9 cellular contexts compared by ENCODE assay signal in genomic region chr3:9786825-9787654, GRCh38. TPM values are rescaled to one million over a fixed set of nuclear protein-coding genes. Genes with fewer than 3 reads are reported as not detected.
DNase-seq lines count a peak whose midpoint lies in the region; ATAC-seq, FAIRE-seq and TF ChIP-seq lines count a peak whose summit lies in the region.
"Had no signal": no experiment of that assay in that cellular context is flagged by ENCODE, and none has a peak within 500 bp of the region (broad histone marks: within the 10 kb centered on the region; RNA-seq: fewer than 3 reads in every experiment).

No MANE protein-coding gene starts in this region.

- H3K4me2 ChIP-seq in GM12878 (ENCODE audit: control insufficient read depth, insufficient read depth), result no peak overlapping the region

- no peaks in the 10 kb centered on the region for H4K20me1 ChIP-seq in GM12878 (ENCODE audit: control insufficient read depth, insufficient read depth)

- FAIRE-seq in GM12878 (lab: Jason Lieb, UNC), result no peak

- no peak for TF ChIP-seq RAD21 in GM12878 (IDR thresholded peaks at IDR 0.05; ENCODE audit: insufficient read depth, low read depth, low read length)

- H3K9me3 Mint-ChIP-seq in neural crest cell, result no peaks in the 10 kb centered on the region

- no TSS peak for BruUV-seq in GM12878 (replicated peaks; lab: Mats Ljungman, UMichigan)

- no peak for TF ChIP-seq EP300 in GM12878 (IDR thresholded peaks at IDR 0.05; ENCODE audit: borderline replicate concordance in 1 of 2, control insufficient read depth in 1 of 2, low read depth in 2 of 2, low read length in 2 of 2)

- H3K4me3 ChIP-seq in LNCaP clone FGC (ENCODE audit: low read depth, low read length), result no peak overlapping the region
- H3K4me3 ChIP-seq in GM12878, result no peak overlapping the region

- intact Hi-C loops in GM12878 (cut with micrococcal nuclease; ENCODE audit: unreplicated experiment), result no loop called here

- peak overlapping the region; percentile 27 for H3K4me3 Mint-ChIP-seq in neural crest cell

- H2AFZ ChIP-seq in GM12878 (ENCODE audit: control insufficient read depth, low read depth, low read length), result no peak overlapping the region

- TF ChIP-seq CTCF in LNCaP clone FGC (IDR thresholded peaks at IDR 0.05; ENCODE audit: control insufficient read depth, extremely low read depth, insufficient read depth) (0 out of 2 replicates have a peak, but pooled peaks have one; percentile 20), GM12878 (IDR thresholded peaks at IDR 0.05 in 2 of 3, conservative IDR thresholded peaks at IDR 0.05 in 1 of 3; ENCODE audit: control insufficient read depth in 2 of 3, extremely low read depth in 1 of 3, insufficient read depth in 1 of 3, low read depth in 3 of 3, low read length in 3 of 3) (peak; percentile 9 to 65 (median 58)), neural crest cell (conservative IDR thresholded peaks at IDR 0.05) (peak; percentile 59)

- POLR2A ChIA-PET in GM12878 (lab: Charles Lee), result interaction anchor here (1.5 kb wide), 1 partner anchor 87 kb away, joined by 3 read pairs; no protein-coding TSS in a partner anchor

- CTCF ChIA-PET in GM12878 (lab: Yijun Ruan, JAX), result interaction anchor here (0.5 to 1.4 kb wide), 6 partner anchors 9 to 146 kb away, joined by 3 to 7 read pairs (median 4); partner anchors contain the start of gene CRELD1

- no peak for TF ChIP-seq POLR2A in GM12878 (IDR thresholded peaks at IDR 0.05; ENCODE audit: low read depth, low read length)

- H3K36me3 ChIP-seq in GM12878 (ENCODE audit: control insufficient read depth in 2 of 2, insufficient read depth in 2 of 2, low read length in 1 of 2), result peaks cover 8 to 16% of the 10 kb centered on the region in 2 experiments; a peak in 3 of 4 replicates

- no peaks in the 10 kb centered on the region for H3K27me3 ChIP-seq in GM12878 (replicated peaks in 1 of 2; ENCODE audit: control insufficient read depth in 2 of 2, insufficient read depth in 2 of 2, low read length in 1 of 2)

- peaks cover 17% of the 10 kb centered on the region for H3K79me2 ChIP-seq in GM12878 (ENCODE audit: control insufficient read depth, insufficient read depth, low read length)

- RAD21 ChIA-PET in GM12878 (lab: Charles Lee; ENCODE audit: unreplicated experiment), result no interaction called here

- H3K27ac Mint-ChIP-seq in neural crest cell (ENCODE audit: unreplicated experiment), result no peak overlapping the region

- H3K27me3 Mint-ChIP-seq in neural crest cell (ENCODE audit: low read depth), result no peaks in the 10 kb centered on the region

- no peak for DNase-seq in activated CD4-positive, CD25-positive, alpha-beta regulatory T cell (lab: John Stamatoyannopoulos, UW)
- no peak for DNase-seq in LNCaP clone FGC (ENCODE audit: low read depth)
- no peak for DNase-seq in GM12878 (ENCODE audit: low read depth, low spot score)
- no peak for DNase-seq in neural crest cell (ENCODE audit: low read depth, low spot score)
- no peak for DNase-seq in middle frontal gyrus (ENCODE audit: extremely low spot score, low spot score)
- no peak for DNase-seq in NCI-H1436 (lab: John Stamatoyannopoulos, UW)
- DNase-seq: retina had no signal

- SMC1A ChIA-PET in GM12878 (lab: Charles Lee; ENCODE audit: uncharacterized antibody, unreplicated experiment), result interaction anchor here (0.7 kb wide), 1 partner anchor 144 kb away, joined by 3 read pairs; no protein-coding TSS in a partner anchor

- WGBS in GM12878 (ENCODE audit: insufficient coverage, insufficient replicate concordance, low lambda C conversion rate, missing lambda C conversion rate), result 88% methylated on average over 12 of the region's 12 CpGs

- in situ Hi-C loops in GM12878 (cut with MboI), result no loop called here

- H3K27ac ChIP-seq in GM12878 (ENCODE audit: control insufficient read depth, insufficient read depth), result no peak overlapping the region

- H3K4me1 Mint-ChIP-seq in neural crest cell, result peaks cover 6% of the 10 kb centered on the region

- H3K9me3 ChIP-seq in GM12878 (replicated peaks; ENCODE audit: control insufficient read depth, insufficient read depth, low read length), result no peaks in the 10 kb centered on the region

- peak; percentile 1 for ATAC-seq in activated CD4-positive, CD25-positive, alpha-beta regulatory T cell treated with anti-CD3 and anti-CD28 coated beads, Interleukin-2, amount 50 U/mL, for 24 hours
- ATAC-seq in GM12878 (peak; percentile 41; the same call in 1 of the 3 replicates), HG03097 (IDR thresholded peaks at IDR 0.05; ENCODE audit: low FRiP score, unreplicated experiment) (no peak)

- peaks cover 7% of the 10 kb centered on the region for H3K4me1 ChIP-seq in GM12878 (ENCODE audit: control insufficient read depth, insufficient read depth, low read length)

- no peak overlapping the region for H3K9ac ChIP-seq in GM12878 (ENCODE audit: control insufficient read depth, insufficient read depth, low read length)

- peaks cover 22% of the 10 kb centered on the region for H3K36me3 Mint-ChIP-seq in neural crest cell (ENCODE audit: low read depth)

RNA-seq across cellular contexts. Expression of gene TADA3, which starts 5.2 kb away (rescaled TPM):
- total RNA-seq in GM12878 (2013; cell fraction: nucleolus; rRNA removed), result 15.3 and 16.4 TPM in 2 replicates
- 61.6 and 71.2 TPM in 2 replicates for total RNA-seq in GM12878 (2014; rRNA removed)
- total RNA-seq in GM12878 (2014; rRNA removed; fragmentation: Illumina TruSeq; extraction: Trizol), result 38.2 and 41.2 TPM in 2 replicates
- 50.5 and 52.2 TPM in 2 replicates for total RNA-seq in GM12878 (2021)
- polyA plus RNA-seq in GM12878 (2011; ENCODE audit: low read depth), result 16.9 TPM
- polyA plus RNA-seq in GM12878 (2011; rRNA removed), result 19.6 and 33.6 TPM in 2 replicates
- polyA plus RNA-seq in GM12878 (2011; cell fraction: cytosol; rRNA removed), result 50.5 and 55.8 TPM in 2 replicates
- 33.5 and 35.2 TPM in 2 replicates for polyA plus RNA-seq in GM12878 (2011; cell fraction: nucleus; rRNA removed)
- polyA plus RNA-seq in GM12878 (2012), result 31.8 and 35.6 TPM in 2 replicates
- 26.0 and 49.8 TPM in 2 replicates for polyA plus RNA-seq in GM12878 (2014; fragmentation: Illumina TruSeq; extraction: Trizol)
- polyA plus RNA-seq in GM12878 (2014; fragmentation: Nextera tagmentation; extraction: Ambion mirVana), result 1 to 10 TPM; 2.6 to 9.0 TPM
- polyA plus RNA-seq in GM12878 (2014; rRNA removed), result 55.7 and 63.4 TPM in 2 replicates
- 10 to 100 TPM; 64.7 to 71.0 TPM for polyA plus RNA-seq in GM12878 (2016; fragmentation: Nextera tagmentation; extraction: Ambion mirVana)
- polyA minus RNA-seq in GM12878 (2011; rRNA and poly(A)+ RNA removed), result 17.2 and 38.1 TPM in 2 replicates
- 17.3 and 17.9 TPM in 2 replicates for polyA minus RNA-seq in GM12878 (2011; cell fraction: cytosol; rRNA and poly(A)+ RNA removed)
- 10.2 and 15.5 TPM in 2 replicates for polyA minus RNA-seq in GM12878 (2011; cell fraction: nucleus; rRNA and poly(A)+ RNA removed)
- 70.0 and 73.2 TPM in 2 replicates for total RNA-seq in neural crest cell

RNA-seq across cellular contexts. Expression of gene ARPC4, which starts 5.8 kb away (rescaled TPM):
- total RNA-seq in GM12878 (2013; cell fraction: nucleolus; rRNA removed), result 176 and 182 TPM in 2 replicates
- 329 and 354 TPM in 2 replicates for total RNA-seq in GM12878 (2014; rRNA removed)
- total RNA-seq in GM12878 (2014; rRNA removed; fragmentation: Illumina TruSeq; extraction: Trizol), result 243 and 257 TPM in 2 replicates
- 274 and 277 TPM in 2 replicates for total RNA-seq in GM12878 (2021)
- polyA plus RNA-seq in GM12878 (2011; ENCODE audit: low read depth), result 159 TPM
- 177 and 192 TPM in 2 replicates for polyA plus RNA-seq in GM12878 (2011; rRNA removed)
- polyA plus RNA-seq in GM12878 (2011; cell fraction: cytosol; rRNA removed), result 168 and 237 TPM in 2 replicates
- polyA plus RNA-seq in GM12878 (2011; cell fraction: nucleus; rRNA removed), result 109 and 131 TPM in 2 replicates
- polyA plus RNA-seq in GM12878 (2012), result 206 and 224 TPM in 2 replicates
- 260 and 266 TPM in 2 replicates for polyA plus RNA-seq in GM12878 (2014; fragmentation: Illumina TruSeq; extraction: Trizol)
- 10 to 100 TPM; 42.0 to 55.9 TPM for polyA plus RNA-seq in GM12878 (2014; fragmentation: Nextera tagmentation; extraction: Ambion mirVana)
- polyA plus RNA-seq in GM12878 (2014; rRNA removed), result 293 and 302 TPM in 2 replicates
- 100 to 1,000 TPM; 313 to 326 TPM for polyA plus RNA-seq in GM12878 (2016; fragmentation: Nextera tagmentation; extraction: Ambion mirVana)
- 174 and 234 TPM in 2 replicates for polyA minus RNA-seq in GM12878 (2011; rRNA and poly(A)+ RNA removed)
- polyA minus RNA-seq in GM12878 (2011; cell fraction: cytosol; rRNA and poly(A)+ RNA removed), result 133 and 141 TPM in 2 replicates
- 58.4 and 99.3 TPM in 2 replicates for polyA minus RNA-seq in GM12878 (2011; cell fraction: nucleus; rRNA and poly(A)+ RNA removed)
- total RNA-seq in neural crest cell, result 147 and 156 TPM in 2 replicates

RNA-seq across cellular contexts. Expression of gene CAMK1, which starts 17.3 kb away (rescaled TPM):
- total RNA-seq in GM12878 (2013; cell fraction: nucleolus; rRNA removed), result not detected in 2 replicates
- total RNA-seq in GM12878 (2014; rRNA removed) (0.44 and 0.73 TPM in 2 replicates), GM12878 (2014; rRNA removed; fragmentation: Illumina TruSeq; extraction: Trizol) (0.31 and 0.32 TPM in 2 replicates), GM12878 (2021) (0.61 and 0.64 TPM in 2 replicates), neural crest cell (19.5 and 22.5 TPM in 2 replicates)
- 0.79 TPM for polyA plus RNA-seq in GM12878 (2011; ENCODE audit: low read depth)
- polyA plus RNA-seq in GM12878 (2011; rRNA removed) (0.16 and 0.24 TPM in 2 replicates), GM12878 (2014; fragmentation: Illumina TruSeq; extraction: Trizol) (0.28 TPM in 1 of 2 replicates, not detected in the other), GM12878 (2014; fragmentation: Nextera tagmentation; extraction: Ambion mirVana) (not detected), GM12878 (2014; rRNA removed) (0.18 and 0.37 TPM in 2 replicates), GM12878 (2016; fragmentation: Nextera tagmentation; extraction: Ambion mirVana) (1 to 10 TPM; 1.5 to 2.1 TPM)
- 0.48 and 0.67 TPM in 2 replicates for polyA plus RNA-seq in GM12878 (2011; cell fraction: cytosol; rRNA removed)
- 0.43 and 0.47 TPM in 2 replicates for polyA plus RNA-seq in GM12878 (2011; cell fraction: nucleus; rRNA removed)
- polyA plus RNA-seq in GM12878 (2012), result 1.0 and 1.6 TPM in 2 replicates
- polyA minus RNA-seq in GM12878 (2011; rRNA and poly(A)+ RNA removed), result 0.37 and 0.67 TPM in 2 replicates
- polyA minus RNA-seq in GM12878 (2011; cell fraction: cytosol; rRNA and poly(A)+ RNA removed), result not detected in 2 replicates
- polyA minus RNA-seq in GM12878 (2011; cell fraction: nucleus; rRNA and poly(A)+ RNA removed), result 0.12 TPM in 1 of 2 replicates, not detected in the other

RNA-seq across cellular contexts. Expression of gene TTLL3, which starts 23.0 kb away (rescaled TPM):
- 275 and 305 TPM in 2 replicates for total RNA-seq in GM12878 (2013; cell fraction: nucleolus; rRNA removed)
- 19.9 and 22.3 TPM in 2 replicates for total RNA-seq in GM12878 (2014; rRNA removed)
- 14.5 and 15.6 TPM in 2 replicates for total RNA-seq in GM12878 (2014; rRNA removed; fragmentation: Illumina TruSeq; extraction: Trizol)
- total RNA-seq in GM12878 (2021), result 30.4 and 36.1 TPM in 2 replicates
- 39.0 TPM for polyA plus RNA-seq in GM12878 (2011; ENCODE audit: low read depth)
- polyA plus RNA-seq in GM12878 (2011; rRNA removed), result 33.8 and 45.3 TPM in 2 replicates
- polyA plus RNA-seq in GM12878 (2011; cell fraction: cytosol; rRNA removed), result 54.6 and 61.0 TPM in 2 replicates
- 363 and 399 TPM in 2 replicates for polyA plus RNA-seq in GM12878 (2011; cell fraction: nucleus; rRNA removed)
- 50.9 and 55.6 TPM in 2 replicates for polyA plus RNA-seq in GM12878 (2012)
- 30.1 and 30.7 TPM in 2 replicates for polyA plus RNA-seq in GM12878 (2014; fragmentation: Illumina TruSeq; extraction: Trizol)
- polyA plus RNA-seq in GM12878 (2014; fragmentation: Nextera tagmentation; extraction: Ambion mirVana), result 1 to 10 TPM; 4.2 to 6.8 TPM
- 49.3 and 51.3 TPM in 2 replicates for polyA plus RNA-seq in GM12878 (2014; rRNA removed)
- 10 to 100 TPM; 10.4 to 13.2 TPM for polyA plus RNA-seq in GM12878 (2016; fragmentation: Nextera tagmentation; extraction: Ambion mirVana)
- 51.2 and 66.0 TPM in 2 replicates for polyA minus RNA-seq in GM12878 (2011; rRNA and poly(A)+ RNA removed)
- polyA minus RNA-seq in GM12878 (2011; cell fraction: cytosol; rRNA and poly(A)+ RNA removed), result 11.6 and 16.2 TPM in 2 replicates
- polyA minus RNA-seq in GM12878 (2011; cell fraction: nucleus; rRNA and poly(A)+ RNA removed), result 52.8 and 85.3 TPM in 2 replicates
- total RNA-seq in neural crest cell, result 28.3 and 31.0 TPM in 2 replicates

RNA-seq across cellular contexts. Expression of gene OGG1, which starts 37.3 kb away (rescaled TPM):
- 41.7 and 49.6 TPM in 2 replicates for total RNA-seq in GM12878 (2013; cell fraction: nucleolus; rRNA removed)
- total RNA-seq in GM12878 (2014; rRNA removed) (32.0 and 32.1 TPM in 2 replicates), GM12878 (2014; rRNA removed; fragmentation: Illumina TruSeq; extraction: Trizol) (21.1 and 23.5 TPM in 2 replicates), GM12878 (2021) (24.3 TPM in 2 replicates), neural crest cell (38.6 and 39.8 TPM in 2 replicates)
- 5.8 TPM for polyA plus RNA-seq in GM12878 (2011; ENCODE audit: low read depth)
- polyA plus RNA-seq in GM12878 (2011; rRNA removed) (14.2 and 22.8 TPM in 2 replicates), GM12878 (2014; fragmentation: Illumina TruSeq; extraction: Trizol) (27.4 and 30.1 TPM in 2 replicates), GM12878 (2014; fragmentation: Nextera tagmentation; extraction: Ambion mirVana) (1 to 10 TPM; 4.8 to 6.9 TPM), GM12878 (2014; rRNA removed) (35.4 and 38.7 TPM in 2 replicates), GM12878 (2016; fragmentation: Nextera tagmentation; extraction: Ambion mirVana) (10 to 100 TPM; 35.6 to 38.8 TPM)
- 21.7 and 32.7 TPM in 2 replicates for polyA plus RNA-seq in GM12878 (2011; cell fraction: cytosol; rRNA removed)
- 29.9 and 35.3 TPM in 2 replicates for polyA plus RNA-seq in GM12878 (2011; cell fraction: nucleus; rRNA removed)
- 10.2 and 11.8 TPM in 2 replicates for polyA plus RNA-seq in GM12878 (2012)
- polyA minus RNA-seq in GM12878 (2011; rRNA and poly(A)+ RNA removed), result 45.5 and 72.0 TPM in 2 replicates
- polyA minus RNA-seq in GM12878 (2011; cell fraction: cytosol; rRNA and poly(A)+ RNA removed), result 16.0 and 21.1 TPM in 2 replicates
- 36.9 and 69.6 TPM in 2 replicates for polyA minus RNA-seq in GM12878 (2011; cell fraction: nucleus; rRNA and poly(A)+ RNA removed)

Comparison
In these comparisons a context has a peak if more than half of its experiments do, and no peak if none do; other contexts are left out.
1. RNA of gene CAMK1, which starts 17.3 kb away (total RNA-seq): 19.5 to 22.5 TPM in neural crest cell; 0.31 to 0.73 TPM in GM12878; every median in the first group is over 10 times any median in the second.
2. Peak in every context shown above with its lines, with median percentiles within 50 percentile points of each other: CTCF ChIP-seq.